In the genomic region with DNA sequence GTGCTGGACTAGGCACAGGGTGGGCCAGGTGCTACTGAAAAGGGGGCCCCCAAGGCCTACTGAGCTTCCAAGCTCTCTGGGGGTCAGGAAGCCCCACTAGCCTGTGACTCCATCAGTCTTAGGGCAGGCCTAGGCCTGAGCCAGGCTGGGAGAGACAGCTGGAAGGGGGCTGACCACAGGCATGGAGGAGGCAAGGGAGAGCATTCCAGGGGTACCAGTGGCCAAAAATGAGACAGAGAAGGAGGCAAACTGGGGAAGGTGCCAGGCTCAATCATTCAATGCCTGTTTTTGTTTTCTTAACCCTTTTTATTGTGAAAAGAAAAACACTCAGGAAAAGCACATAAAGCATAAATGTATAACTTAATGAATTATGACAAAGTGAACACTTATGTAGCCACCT, we compare ENCODE assay signal across 21 cellular contexts. TPM values are rescaled to one million over a fixed set of nuclear protein-coding genes. Genes with fewer than 3 reads are reported as not detected.
DNase-seq lines count a peak whose midpoint lies in the region; ATAC-seq, FAIRE-seq and TF ChIP-seq lines count a peak whose summit lies in the region.
"Had no signal": no experiment of that assay in that cellular context is flagged by ENCODE, and none has a peak within 500 bp of the region (broad histone marks: within the 10 kb centered on the region; RNA-seq: fewer than 3 reads in every experiment).

No MANE protein-coding gene starts in this region.

- H3K4me1 Mint-ChIP-seq in activated CD4-positive, alpha-beta T cell treated with anti-CD3 and anti-CD28 coated beads, Interleukin-2, amount 10 ng/mL, durations not matched to agents 24 days and 14 days, result peaks cover 74% of the 10 kb centered on the region
- H3K4me1 Mint-ChIP-seq in astrocyte (ENCODE audit: low read depth, unreplicated experiment), result peaks cover 33% of the 10 kb centered on the region
- peaks cover 52 to 94% (median 86%) of the 10 kb centered on the region in 4 donors for H3K4me1 Mint-ChIP-seq in naive thymus-derived CD8-positive, alpha-beta T cell

- no peak overlapping the region for H2AFZ ChIP-seq in astrocyte (ENCODE audit: low read depth, low read length)
- H2AFZ ChIP-seq: hepatocyte had no signal

- POLR2A ChIA-PET in naive thymus-derived CD8-positive, alpha-beta T cell (lab: Charles Lee), result interaction anchor here (0.5 kb wide), 1 partner anchor 9 kb away, joined by 3 read pairs; no protein-coding TSS in a partner anchor

- H3K4me2 ChIP-seq in astrocyte (ENCODE audit: low read length), result peak overlapping the region; percentile 5
- H3K4me2 ChIP-seq: hepatocyte had no signal

- no peaks in the 10 kb centered on the region for H4K20me1 ChIP-seq in astrocyte (ENCODE audit: insufficient read depth, low read length)

- no peak for TF ChIP-seq CTCF in astrocyte (IDR thresholded peaks at IDR 0.05; ENCODE audit: insufficient read depth, low read depth, low read length)
- no peak for TF ChIP-seq CTCF in GM10266 (IDR thresholded peaks at IDR 0.05; ENCODE audit: control insufficient read depth, insufficient read depth, low read depth, missing control alignments)

- DNase-seq in activated CD4-positive, alpha-beta T cell treated with anti-CD3 and anti-CD28 coated beads, Interleukin-2, amount 10 ng/mL, durations not matched to agents 24 days and 14 days, result no peak
- no peak for DNase-seq in activated CD4-positive, alpha-beta T cell treated with anti-CD3 and anti-CD28 coated beads for 48 hours
- DNase-seq in GM04503 (ENCODE audit: low read depth) (peak; percentile 32), astrocyte (ENCODE audit: low read depth) (peak; percentile 70), GM12891 (ENCODE audit: insufficient read length, low spot score) (no peak), GM10266 (ENCODE audit: extremely low spot score) (no peak), NCI-H1930 (lab: John Stamatoyannopoulos, UW) (no peak)
- no peak for DNase-seq in naive thymus-derived CD8-positive, alpha-beta T cell
- DNase-seq: activated gamma-delta T cell treated with Interleukin-2 at 50 U/mL for 16 hours; caudate nucleus; effector CD4-positive, alpha-beta T cell; islet precursor cell; NCI-H187 treated with DMSO at 0.1 percent for 48 hours; tibial artery had no signal

- no peaks in the 10 kb centered on the region for H3K79me2 ChIP-seq in astrocyte (ENCODE audit: insufficient read depth, low read length)
- H3K79me2 ChIP-seq: hepatocyte had no signal

- no peaks in the 10 kb centered on the region for H3K27me3 ChIP-seq in astrocyte (ENCODE audit: insufficient read depth, low read length)
- H3K27me3 ChIP-seq: hepatocyte had no signal

- no peaks in the 10 kb centered on the region for H3K9me3 ChIP-seq in astrocyte (ENCODE audit: insufficient read depth, low read depth, low read length)
- H3K9me3 ChIP-seq: tibial artery had no signal

- TF ChIP-seq POLR2A in GM12891 (IDR thresholded peaks at IDR 0.05; ENCODE audit: low read depth, low read length), result no peak

- H3K9me3 Mint-ChIP-seq in activated CD4-positive, alpha-beta T cell treated with anti-CD3 and anti-CD28 coated beads, Interleukin-2, amount 10 ng/mL, durations not matched to agents 24 days and 14 days, result no peaks in the 10 kb centered on the region
- H3K9me3 Mint-ChIP-seq in astrocyte (ENCODE audit: unreplicated experiment), result peaks cover 3% of the 10 kb centered on the region
- no peaks in the 10 kb centered on the region for H3K9me3 Mint-ChIP-seq in naive thymus-derived CD8-positive, alpha-beta T cell
- H3K9me3 Mint-ChIP-seq: memory B cell; neural crest cell; stimulated activated memory B cell treated with anti-CD40 and anti-IgM and Interleukin-4, amounts not matched to agents 10 μg/mL and 1 μg/mL and 100 μg/mL, for 72 hours; T-helper 2 cell treated with Interferon-gamma antibody and Interleukin-4, amounts not matched to agents 5 μg/mL and 100 μg/mL, for 36 hours had no signal

- H3K36me3 Mint-ChIP-seq in activated CD4-positive, alpha-beta T cell treated with anti-CD3 and anti-CD28 coated beads, Interleukin-2, amount 10 ng/mL, durations not matched to agents 24 days and 14 days (ENCODE audit: low read depth), result no peaks in the 10 kb centered on the region
- peaks cover 3% of the 10 kb centered on the region for H3K36me3 Mint-ChIP-seq in astrocyte (ENCODE audit: low read depth, unreplicated experiment)
- H3K36me3 Mint-ChIP-seq in naive thymus-derived CD8-positive, alpha-beta T cell, result peaks cover 0 to 3% (median 0%) of the 10 kb centered on the region in 3 donors
- H3K36me3 Mint-ChIP-seq: memory B cell; stimulated activated memory B cell treated with anti-CD40 and anti-IgM and Interleukin-4, amounts not matched to agents 10 μg/mL and 1 μg/mL and 100 μg/mL, for 72 hours had no signal

- intact Hi-C loops in activated CD4-positive, alpha-beta T cell treated with anti-CD3 and anti-CD28 coated beads, Interleukin-2, amount 10 ng/mL, durations not matched to agents 24 days and 14 days (cut with micrococcal nuclease), result no loop called here

- no peak overlapping the region for H3K4me3 Mint-ChIP-seq in activated CD4-positive, alpha-beta T cell treated with anti-CD3 and anti-CD28 coated beads, Interleukin-2, amount 10 ng/mL, durations not matched to agents 24 days and 14 days
- H3K4me3 Mint-ChIP-seq in astrocyte (ENCODE audit: unreplicated experiment), result no peak overlapping the region
- peak overlapping the region in 7 of 10 donors; percentile 19 to 91 (median 72) for H3K4me3 Mint-ChIP-seq in naive thymus-derived CD8-positive, alpha-beta T cell
- H3K4me3 Mint-ChIP-seq: memory B cell; neural crest cell; stimulated activated memory B cell treated with anti-CD40 and anti-IgM and Interleukin-4, amounts not matched to agents 10 μg/mL and 1 μg/mL and 100 μg/mL, for 72 hours had no signal

- peak overlapping the region; percentile 68 for H3K27ac Mint-ChIP-seq in activated CD4-positive, alpha-beta T cell treated with anti-CD3 and anti-CD28 coated beads, Interleukin-2, amount 10 ng/mL, durations not matched to agents 24 days and 14 days
- H3K27ac Mint-ChIP-seq in astrocyte (ENCODE audit: unreplicated experiment), result no peak overlapping the region
- H3K27ac Mint-ChIP-seq in naive thymus-derived CD8-positive, alpha-beta T cell, result peak overlapping the region; percentile 77 to 99 (median 94)
- H3K27ac Mint-ChIP-seq: memory B cell; stimulated activated memory B cell treated with anti-CD40 and anti-IgM and Interleukin-4, amounts not matched to agents 10 μg/mL and 1 μg/mL and 100 μg/mL, for 72 hours had no signal

- no peak for ATAC-seq in naive thymus-derived CD8-positive, alpha-beta T cell
- ATAC-seq: Right ventricle myocardium inferior; stimulated activated memory B cell treated with anti-CD40 and anti-IgM and Interleukin-4, amounts not matched to agents 10 μg/mL and 1 μg/mL and 100 μg/mL, for 72 hours had no signal

- H3K9ac ChIP-seq in astrocyte (ENCODE audit: low read length), result no peak overlapping the region

- no peak overlapping the region for H3K4me3 ChIP-seq in astrocyte (ENCODE audit: insufficient read depth, low read depth, low read length)
- H3K4me3 ChIP-seq: hepatocyte, tibial artery had no signal

- FAIRE-seq in astrocyte (lab: Jason Lieb, UNC) (no peak), GM12891 (lab: Jason Lieb, UNC) (no peak)
- FAIRE-seq: A204.1 had no signal

- H3K27me3 Mint-ChIP-seq in activated CD4-positive, alpha-beta T cell treated with anti-CD3 and anti-CD28 coated beads, Interleukin-2, amount 10 ng/mL, durations not matched to agents 24 days and 14 days, result peaks cover 7% of the 10 kb centered on the region
- H3K27me3 Mint-ChIP-seq in astrocyte (ENCODE audit: low read depth, unreplicated experiment), result peaks cover 28% of the 10 kb centered on the region
- H3K27me3 Mint-ChIP-seq in naive thymus-derived CD8-positive, alpha-beta T cell, result no peaks in the 10 kb centered on the region

- H3K36me3 ChIP-seq in astrocyte (ENCODE audit: insufficient read depth, low read length), result no peaks in the 10 kb centered on the region
- H3K36me3 ChIP-seq: tibial artery had no signal

- H3K27ac ChIP-seq in astrocyte (ENCODE audit: low read depth, low read length), result no peak overlapping the region
- H3K27ac ChIP-seq: hepatocyte, tibial artery had no signal

- H3K4me1 ChIP-seq in astrocyte (ENCODE audit: insufficient read depth, low read length), result peaks cover 10% of the 10 kb centered on the region

TF ChIP-seq in GM12891, 5 proteins besides CTCF, POLR2A, EP300 and RAD21:
- TF ChIP-seq POLR2AphosphoS5 (IDR thresholded peaks at IDR 0.05; ENCODE audit: low read depth, low read length), result no peak
- no peak for TF ChIP-seq SPI1 (IDR thresholded peaks at IDR 0.05; ENCODE audit: low read depth, low read length)
- no peak for TF ChIP-seq PAX5 (IDR thresholded peaks at IDR 0.05; ENCODE audit: insufficient read depth, low read length, severe bottlenecking)
- no peak for TF ChIP-seq POU2F2 (IDR thresholded peaks at IDR 0.05; ENCODE audit: low read depth, low read length)
- no peak for TF ChIP-seq TAF1 (IDR thresholded peaks at IDR 0.05; ENCODE audit: low read depth, low read length)
TF ChIP-seq in GM12891: peak in this region for 0.

RNA-seq across cellular contexts. Expression of gene TCF7, which starts 26.2 kb away (rescaled TPM):
- total RNA-seq in activated CD4-positive, alpha-beta T cell treated with anti-CD3 and anti-CD28 coated beads, Interleukin-2, amount 10 ng/mL, durations not matched to agents 24 days and 14 days, result 112 and 113 TPM in 2 replicates
- 2.6 TPM in 2 replicates for total RNA-seq in astrocyte
- 100 to 1,000 TPM; 910 to 911 TPM for total RNA-seq in naive thymus-derived CD8-positive, alpha-beta T cell
- polyA plus RNA-seq in naive thymus-derived CD8-positive, alpha-beta T cell, result 100 to 1,000 TPM; 207 to 600 (median 328) TPM
- 55.8 TPM for polyA plus RNA-seq in GM12891 (2012; ENCODE audit: low read depth, missing spikeins)

Comparison
In these comparisons a context has a peak if more than half of its experiments do, and no peak if none do; other contexts are left out.
1. DNase-seq: peak in GM04503 (single experiment) and astrocyte (single experiment); none in activated CD4-positive, alpha-beta T cell treated with anti-CD3 and anti-CD28 coated beads, Interleukin-2, amount 10 ng/mL, durations not matched to agents 24 days and 14 days (single experiment), activated CD4-positive, alpha-beta T cell treated with anti-CD3 and anti-CD28 coated beads for 48 hours (single experiment), naive thymus-derived CD8-positive, alpha-beta T cell (0 of 10), GM12891 (single experiment), GM10266 (single experiment) and NCI-H1930 (0 of 2).
2. H3K4me3 Mint-ChIP-seq: peak in naive thymus-derived CD8-positive, alpha-beta T cell (7 of 10); none in activated CD4-positive, alpha-beta T cell treated with anti-CD3 and anti-CD28 coated beads, Interleukin-2, amount 10 ng/mL, durations not matched to agents 24 days and 14 days (single experiment) and astrocyte (single experiment).
3. RNA of gene TCF7, which starts 26.2 kb away (total RNA-seq): 910 to 911 TPM in naive thymus-derived CD8-positive, alpha-beta T cell and 112 to 113 TPM in activated CD4-positive, alpha-beta T cell treated with anti-CD3 and anti-CD28 coated beads, Interleukin-2, amount 10 ng/mL, durations not matched to agents 24 days and 14 days; 2.6 TPM in astrocyte; every median in the first group is over 10 times any median in the second.